In genomic region chr12:50934371-50934851, GRCh38 we compare ENCODE assay signal across 10 cellular contexts. TPM values are rescaled to one million over a fixed set of nuclear protein-coding genes. Genes with fewer than 3 reads are reported as not detected.
DNase-seq lines count a peak whose midpoint lies in the region; ATAC-seq and TF ChIP-seq lines count a peak whose summit lies in the region.
"Had no signal": no experiment of that assay in that cellular context is flagged by ENCODE, and none has a peak within 500 bp of the region (broad histone marks: within the 10 kb centered on the region; RNA-seq: fewer than 3 reads in every experiment).

No MANE protein-coding gene starts in this region.

- intact Hi-C loops in upper lobe of right lung (cut with DNase I) = no loop called here

- no peaks in the 10 kb centered on the region for H3K9me3 ChIP-seq in muscle layer of colon (ENCODE audit: low read length)
- H3K9me3 ChIP-seq in upper lobe of right lung = no peaks in the 10 kb centered on the region

- ATAC-seq in upper lobe of right lung (peak; percentile 56), GM19035 (IDR thresholded peaks at IDR 0.05; ENCODE audit: unreplicated experiment) (no peak)
- ATAC-seq: GM12878 had no signal

- H3K4me1 ChIP-seq in muscle layer of colon (ENCODE audit: insufficient read depth, low read length) = peaks cover 29% of the 10 kb centered on the region
- H3K4me1 ChIP-seq in upper lobe of right lung = peaks cover 49% of the 10 kb centered on the region

- DNase-seq in SIG-M5 treated with dmso at 0.1 percent for 504 hours (lab: John Stamatoyannopoulos, UW; ENCODE audit: unreplicated experiment) (peak; percentile 75), SIG-M5 (lab: John Stamatoyannopoulos, UW) (no peak), epithelial cell of prostate (ENCODE audit: low read depth, low spot score) (no peak), upper lobe of right lung (no peak), NCI-H345 (lab: John Stamatoyannopoulos, UW) (no peak), NCI-H1092 treated with DMSO at 0.1 percent for 48 hours (lab: John Stamatoyannopoulos, UW) (no peak)
- DNase-seq: activated naive CD4-positive, alpha-beta T cell treated with anti-CD3 and anti-CD28 coated beads for 36 hours had no signal

- peaks cover 15% of the 10 kb centered on the region for H3K36me3 ChIP-seq in muscle layer of colon (ENCODE audit: insufficient read depth, low read length)
- H3K36me3 ChIP-seq in upper lobe of right lung = peaks cover 29% of the 10 kb centered on the region

- H3K4me3 ChIP-seq in muscle layer of colon (ENCODE audit: low read depth in 1 of 2, low read length in 2 of 2) = no peak overlapping the region
- H3K4me3 ChIP-seq in upper lobe of right lung = peak overlapping the region; percentile 20
- H3K4me3 ChIP-seq: GM12878 had no signal

- TF ChIP-seq CTCF in upper lobe of right lung (IDR thresholded peaks at IDR 0.05) = no peak

- H3K9ac ChIP-seq in muscle layer of colon (ENCODE audit: low read length) = no peak overlapping the region

- H3K27me3 ChIP-seq in muscle layer of colon (ENCODE audit: control insufficient read depth in 1 of 2, insufficient read depth in 2 of 2, low read length in 2 of 2) (no peaks in the 10 kb centered on the region), upper lobe of right lung (no peaks in the 10 kb centered on the region)

- H3K27ac ChIP-seq in epithelial cell of prostate (peak overlapping the region; percentile 43), muscle layer of colon (ENCODE audit: low read depth, low read length) (peak overlapping the region; percentile 12), upper lobe of right lung (peak overlapping the region; percentile 76)

RNA-seq across cellular contexts. Expression of gene HIGD1C, which starts 17.9 kb away (rescaled TPM):
- total RNA-seq in upper lobe of right lung = not detected
- total RNA-seq: activated naive CD4-positive, alpha-beta T cell treated with anti-CD3 and anti-CD28 coated beads for 36 hours; GM12878 had no signal

Comparison
In these comparisons a context has a peak if more than half of its experiments do, and no peak if none do; other contexts are left out.
1. H3K27ac ChIP-seq: peak in every context shown above with its lines; median percentile 76 in upper lobe of right lung; 43 in epithelial cell of prostate; 12 in muscle layer of colon.